ENCODE assay signal across 25 cellular contexts in genomic region chr2:96085541-96086355, GRCh38. TPM values are rescaled to one million over a fixed set of nuclear protein-coding genes. Genes with fewer than 3 reads are reported as not detected.
A peak's percentile ranks its signal among the peaks of the same experiment; 100 is the strongest.
DNase-seq lines count a peak whose midpoint lies in the region; ATAC-seq and TF ChIP-seq lines count a peak whose summit lies in the region.
"Had no signal": no experiment of that assay in that cellular context is flagged by ENCODE, and none has a peak within 500 bp of the region (broad histone marks: within the 10 kb centered on the region; RNA-seq: fewer than 3 reads in every experiment).

No MANE protein-coding gene starts in this region.

- POLR2A ChIA-PET in activated CD4-positive, alpha-beta T cell treated with anti-CD3 and anti-CD28 coated beads, Interleukin-2, amount 10 ng/mL, durations not matched to agents 7 days and 5 days (lab: Charles Lee): no interaction called here

- H3K27me3 Mint-ChIP-seq in activated CD4-positive, alpha-beta T cell treated with anti-CD3 and anti-CD28 coated beads, Interleukin-2, amount 10 ng/mL, durations not matched to agents 7 days and 5 days: peaks cover 3% of the 10 kb centered on the region
- peaks cover under 1 to 7% of the 10 kb centered on the region in 2 donors for H3K27me3 Mint-ChIP-seq in natural killer cell (ENCODE audit: low read depth in 2 of 2)
- H3K27me3 Mint-ChIP-seq in natural killer cell treated with Interleukin-12 subunit alpha and Interleukin-12 subunit beta and Interleukin-15 and Interleukin-18, amount 100 ng/mL, for 72 hours: peaks cover 0 to 2% of the 10 kb centered on the region in 2 donors

- no peaks in the 10 kb centered on the region for H3K9me3 Mint-ChIP-seq in activated CD4-positive, alpha-beta T cell treated with anti-CD3 and anti-CD28 coated beads, Interleukin-2, amount 10 ng/mL, durations not matched to agents 7 days and 5 days
- no peaks in the 10 kb centered on the region for H3K9me3 Mint-ChIP-seq in natural killer cell
- H3K9me3 Mint-ChIP-seq in natural killer cell treated with Interleukin-12 subunit alpha and Interleukin-12 subunit beta and Interleukin-15 and Interleukin-18, amount 100 ng/mL, for 72 hours: no peaks in the 10 kb centered on the region
- H3K9me3 Mint-ChIP-seq: dendritic cell treated with granulocyte-macrophage colony-stimulating factor and Interleukin-4, amounts not matched to agents 40 ng/mL and 50 ng/mL, for 4 days had no signal

- intact Hi-C loops in natural killer cell (cut with micrococcal nuclease): no loop called here

- H3K4me1 Mint-ChIP-seq in activated CD4-positive, alpha-beta T cell treated with anti-CD3 and anti-CD28 coated beads, Interleukin-2, amount 10 ng/mL, durations not matched to agents 7 days and 5 days: no peaks in the 10 kb centered on the region
- H3K4me1 Mint-ChIP-seq in natural killer cell: no peaks in the 10 kb centered on the region
- no peaks in the 10 kb centered on the region for H3K4me1 Mint-ChIP-seq in natural killer cell treated with Interleukin-12 subunit alpha and Interleukin-12 subunit beta and Interleukin-15 and Interleukin-18, amount 100 ng/mL, for 72 hours (ENCODE audit: low read depth in 2 of 2)
- H3K4me1 Mint-ChIP-seq: stimulated activated naive B cell treated with anti-CD40 and anti-IgM and Interleukin-4, amounts not matched to agents 10 μg/mL and 1 μg/mL and 100 μg/mL, for 72 hours had no signal

- CTCF ChIA-PET in activated CD4-positive, alpha-beta T cell treated with anti-CD3 and anti-CD28 coated beads, Interleukin-2, amount 10 ng/mL, durations not matched to agents 7 days and 5 days (lab: Charles Lee): interaction anchor here (1.6 kb wide), 1 partner anchor 13 kb away, joined by 4 read pairs; no protein-coding TSS in a partner anchor

- no peak overlapping the region for H3K4me3 Mint-ChIP-seq in activated CD4-positive, alpha-beta T cell treated with anti-CD3 and anti-CD28 coated beads, Interleukin-2, amount 10 ng/mL, durations not matched to agents 7 days and 5 days
- H3K4me3 Mint-ChIP-seq in natural killer cell: no peak overlapping the region
- no peak overlapping the region for H3K4me3 Mint-ChIP-seq in natural killer cell treated with Interleukin-12 subunit alpha and Interleukin-12 subunit beta and Interleukin-15 and Interleukin-18, amount 100 ng/mL, for 72 hours
- H3K4me3 Mint-ChIP-seq: dendritic cell treated with granulocyte-macrophage colony-stimulating factor and Interleukin-4, amounts not matched to agents 40 ng/mL and 50 ng/mL, for 4 days; stimulated activated naive B cell treated with anti-CD40 and anti-IgM and Interleukin-4, amounts not matched to agents 10 μg/mL and 1 μg/mL and 100 μg/mL, for 72 hours had no signal

- DNase-seq in activated CD4-positive, alpha-beta T cell treated with anti-CD3 and anti-CD28 coated beads, Interleukin-2, amount 10 ng/mL, durations not matched to agents 7 days and 5 days: peak; percentile 4
- DNase-seq in activated CD4-positive, alpha-beta T cell treated with anti-CD3 and anti-CD28 coated beads, Interleukin-2, amount 50 U/mL, for 4 hours: no peak
- DNase-seq in natural killer cell (peak; percentile 13), iPS-NIHi7 (ENCODE audit: extremely low spot score) (peak; percentile 3), NCI-H1048 (lab: John Stamatoyannopoulos, UW) (no peak)
- no peak for DNase-seq in natural killer cell treated with Interleukin-12 subunit alpha and Interleukin-12 subunit beta and Interleukin-15 and Interleukin-18, amount 100 ng/mL, for 72 hours (ENCODE audit: low spot score)
- DNase-seq: activated CD4-positive, alpha-beta T cell treated with anti-CD3 and anti-CD28 coated beads for 48 hours; amniotic stem cell; GF-D8; Kasumi-1; kidney; mesenchymal stem cell; MV-4-11; NCI-H187 treated with DMSO at 0.1 percent for 48 hours; NCI-H526; retina; stimulated activated CD4-positive, alpha-beta T cell treated with anti-CD3 and anti-CD28 coated beads, Interleukin-4, amount 100 ng/mL, for 1 hour; stimulated activated naive B cell treated with anti-CD40 and anti-IgM and Interleukin-4, amounts not matched to agents 10 μg/mL and 1 μg/mL and 100 μg/mL, for 72 hours had no signal

- H3K27ac Mint-ChIP-seq in activated CD4-positive, alpha-beta T cell treated with anti-CD3 and anti-CD28 coated beads, Interleukin-2, amount 10 ng/mL, durations not matched to agents 7 days and 5 days: no peak overlapping the region
- no peak overlapping the region for H3K27ac Mint-ChIP-seq in natural killer cell
- no peak overlapping the region for H3K27ac Mint-ChIP-seq in natural killer cell treated with Interleukin-12 subunit alpha and Interleukin-12 subunit beta and Interleukin-15 and Interleukin-18, amount 100 ng/mL, for 72 hours
- H3K27ac Mint-ChIP-seq: stimulated activated naive B cell treated with anti-CD40 and anti-IgM and Interleukin-4, amounts not matched to agents 10 μg/mL and 1 μg/mL and 100 μg/mL, for 72 hours had no signal

- ATAC-seq in natural killer cell: no peak
- no peak for ATAC-seq in natural killer cell treated with Interleukin-12 subunit alpha and Interleukin-12 subunit beta and Interleukin-15 and Interleukin-18, amount 100 ng/mL, for 72 hours
- no peak for ATAC-seq in GM18858 (IDR thresholded peaks at IDR 0.05; ENCODE audit: unreplicated experiment)
- no peak for ATAC-seq in HG03342 (IDR thresholded peaks at IDR 0.05; ENCODE audit: unreplicated experiment)
- ATAC-seq: stimulated activated naive B cell treated with anti-CD40 and anti-IgM and Interleukin-4, amounts not matched to agents 10 μg/mL and 1 μg/mL and 100 μg/mL, for 72 hours had no signal

- no peak for TF ChIP-seq CTCF in natural killer cell (IDR thresholded peaks at IDR 0.05)

- H3K36me3 Mint-ChIP-seq in activated CD4-positive, alpha-beta T cell treated with anti-CD3 and anti-CD28 coated beads, Interleukin-2, amount 10 ng/mL, durations not matched to agents 7 days and 5 days (ENCODE audit: low read depth): no peaks in the 10 kb centered on the region
- H3K36me3 Mint-ChIP-seq in natural killer cell: no peaks in the 10 kb centered on the region
- no peaks in the 10 kb centered on the region for H3K36me3 Mint-ChIP-seq in natural killer cell treated with Interleukin-12 subunit alpha and Interleukin-12 subunit beta and Interleukin-15 and Interleukin-18, amount 100 ng/mL, for 72 hours
- H3K36me3 Mint-ChIP-seq: stimulated activated naive B cell treated with anti-CD40 and anti-IgM and Interleukin-4, amounts not matched to agents 10 μg/mL and 1 μg/mL and 100 μg/mL, for 72 hours had no signal

RNA-seq across cellular contexts. Expression of gene ADRA2B, which starts 30.6 kb away (rescaled TPM):
- total RNA-seq in activated CD4-positive, alpha-beta T cell treated with anti-CD3 and anti-CD28 coated beads, Interleukin-2, amount 10 ng/mL, durations not matched to agents 7 days and 5 days: under 1 TPM in 1 of 2 experiments, not detected in 1; 0.06 TPM
- 1 to 10 TPM in 1 of 3 donors, under 1 TPM in 2; 0.18 to 1.3 (median 0.38) TPM for total RNA-seq in natural killer cell
- total RNA-seq in natural killer cell treated with Interleukin-12 subunit alpha and Interleukin-12 subunit beta and Interleukin-15 and Interleukin-18, amount 100 ng/mL, for 72 hours: not detected
- total RNA-seq: A172, SK-MEL-5 had no signal

RNA-seq across cellular contexts. Expression of gene GPAT2, which starts 51.0 kb away (rescaled TPM):
- total RNA-seq in activated CD4-positive, alpha-beta T cell treated with anti-CD3 and anti-CD28 coated beads, Interleukin-2, amount 10 ng/mL, durations not matched to agents 7 days and 5 days: 1 to 10 TPM; 3.3 to 5.3 TPM
- total RNA-seq in natural killer cell: 1 to 10 TPM; 2.3 to 6.0 (median 3.8) TPM
- 10 to 100 TPM in 1 of 2 donors, 1 to 10 TPM in 1; 4.7 to 10.9 TPM for total RNA-seq in natural killer cell treated with Interleukin-12 subunit alpha and Interleukin-12 subunit beta and Interleukin-15 and Interleukin-18, amount 100 ng/mL, for 72 hours
- total RNA-seq: A172, SK-MEL-5 had no signal

RNA-seq across cellular contexts. Expression of gene ASTL, which starts 52.6 kb away (rescaled TPM):
- total RNA-seq in activated CD4-positive, alpha-beta T cell treated with anti-CD3 and anti-CD28 coated beads, Interleukin-2, amount 10 ng/mL, durations not matched to agents 7 days and 5 days: under 1 TPM in 1 of 2 experiments, not detected in 1; 0.22 TPM
- total RNA-seq in natural killer cell: 10 to 100 TPM in 1 of 3 donors, 1 to 10 TPM in 2; 5.5 to 11.3 (median 8.8) TPM
- under 1 TPM in 1 of 2 donors, not detected in 1; 0.92 TPM for total RNA-seq in natural killer cell treated with Interleukin-12 subunit alpha and Interleukin-12 subunit beta and Interleukin-15 and Interleukin-18, amount 100 ng/mL, for 72 hours
- total RNA-seq: A172, kidney, osteoblast, SK-MEL-5, ureter had no signal

RNA-seq across cellular contexts. Expression of gene DUSP2, which starts 59.5 kb away (rescaled TPM):
- total RNA-seq in activated CD4-positive, alpha-beta T cell treated with anti-CD3 and anti-CD28 coated beads, Interleukin-2, amount 10 ng/mL, durations not matched to agents 7 days and 5 days: 10 to 100 TPM; 11.9 to 14.2 TPM
- 100 to 1,000 TPM; 300 to 564 (median 432) TPM for total RNA-seq in natural killer cell
- 10 to 100 TPM; 30.9 to 52.0 TPM for total RNA-seq in natural killer cell treated with Interleukin-12 subunit alpha and Interleukin-12 subunit beta and Interleukin-15 and Interleukin-18, amount 100 ng/mL, for 72 hours

Comparison
In these comparisons a context has a peak if more than half of its experiments do, and no peak if none do; other contexts are left out.
1. DNase-seq: peak in activated CD4-positive, alpha-beta T cell treated with anti-CD3 and anti-CD28 coated beads, Interleukin-2, amount 10 ng/mL, durations not matched to agents 7 days and 5 days (single experiment), natural killer cell (single experiment) and iPS-NIHi7 (single experiment); none in activated CD4-positive, alpha-beta T cell treated with anti-CD3 and anti-CD28 coated beads, Interleukin-2, amount 50 U/mL, for 4 hours (0 of 2), natural killer cell treated with Interleukin-12 subunit alpha and Interleukin-12 subunit beta and Interleukin-15 and Interleukin-18, amount 100 ng/mL, for 72 hours (single experiment) and NCI-H1048 (single experiment).